15 cellular contexts compared by ENCODE assay signal in the genomic region with DNA sequence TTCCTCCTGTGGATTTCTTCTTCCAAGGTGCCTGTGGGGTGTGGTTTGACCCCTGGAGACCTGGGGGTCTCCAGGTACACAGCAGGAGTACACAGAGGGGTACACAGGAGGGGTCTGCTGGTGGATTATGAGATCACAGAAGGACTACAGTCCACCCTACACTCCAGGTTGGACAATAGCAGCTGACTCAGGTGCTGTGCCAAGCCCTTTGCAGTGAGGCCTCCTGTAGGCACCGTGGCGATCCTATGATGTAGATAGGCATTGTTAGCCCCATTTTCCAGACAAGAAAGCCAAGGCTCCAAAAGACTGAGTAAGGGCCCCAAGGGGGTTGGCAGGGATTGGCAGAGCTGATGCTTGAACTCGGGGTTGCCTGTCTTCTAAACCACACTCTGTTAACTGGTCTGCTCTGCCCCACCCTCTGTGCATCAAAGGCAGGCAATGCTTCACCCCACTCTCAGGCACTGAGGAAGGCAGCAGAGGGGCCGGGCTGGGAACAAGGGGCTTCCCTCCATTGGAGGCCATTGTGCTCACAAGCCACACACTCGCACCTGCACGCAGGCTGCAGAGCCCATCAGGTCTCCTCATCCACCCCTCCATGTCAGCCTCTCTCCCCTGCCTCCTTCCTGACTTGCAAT.
DNase-seq lines count a peak whose midpoint lies in the region; ATAC-seq and TF ChIP-seq lines count a peak whose summit lies in the region.
"Had no signal": no experiment of that assay in that cellular context is flagged by ENCODE, and none has a peak within 500 bp of the region (broad histone marks: within the 10 kb centered on the region; RNA-seq: fewer than 3 reads in every experiment).

No MANE protein-coding gene starts in this region.

- POLR2A ChIA-PET in A673 (lab: Charles Lee; ENCODE audit: low non-redundant PET): no interaction called here

- CTCF ChIA-PET in A673 (lab: Charles Lee): no interaction called here

- ATAC-seq in thoracic aorta (ENCODE audit: insufficient number of reproducible peaks, low FRiP score, low read depth): no peak
- ATAC-seq in GM18858 (IDR thresholded peaks at IDR 0.05; ENCODE audit: unreplicated experiment): no peak
- ATAC-seq in activated T-cell treated with anti-CD3 and anti-CD28 coated beads, Interleukin-2, amount 50 U/mL, for 72 hours (replicated peaks in 1 of 2): no peak
- ATAC-seq: activated CD8-positive, alpha-beta T cell treated with anti-CD3 and anti-CD28 coated beads for 36 hours; activated T-helper 17 cell treated with anti-CD3 and anti-CD28 coated beads, Interleukin-2, amount 50 U/mL, for 72 hours had no signal

- peaks cover 62% of the 10 kb centered on the region for H3K27me3 Mint-ChIP-seq in activated T-cell treated with anti-CD3 and anti-CD28 coated beads, Interleukin-2, amount 50 U/mL, for 72 hours (ENCODE audit: low read depth)

- no peaks in the 10 kb centered on the region for H3K9me3 ChIP-seq in muscle layer of colon (ENCODE audit: low read length)
- peaks cover 5% of the 10 kb centered on the region for H3K9me3 ChIP-seq in thoracic aorta
- peaks cover 6% of the 10 kb centered on the region for H3K9me3 ChIP-seq in A673 (ENCODE audit: low read depth, low read length, poor library complexity, severe bottlenecking)

- H3K36me3 ChIP-seq in muscle layer of colon (ENCODE audit: insufficient read depth, low read length) (no peaks in the 10 kb centered on the region), thoracic aorta (no peaks in the 10 kb centered on the region), A673 (ENCODE audit: insufficient read depth, low read length, poor library complexity, severe bottlenecking) (no peaks in the 10 kb centered on the region)
- H3K36me3 ChIP-seq: tibial nerve had no signal

- H3K27ac ChIP-seq in cingulate gyrus (ENCODE audit: low read depth, low read length): peak overlapping the region; percentile 98
- H3K27ac ChIP-seq in muscle layer of colon (ENCODE audit: low read depth, low read length): peak overlapping the region; percentile 10
- H3K27ac ChIP-seq in thoracic aorta: peak overlapping the region; percentile 75 to 82
- no peak overlapping the region for H3K27ac ChIP-seq in A673 (ENCODE audit: low read depth, low read length, poor library complexity, severe bottlenecking)

- DNase-seq in activated effector memory CD4-positive, alpha-beta T cell treated with anti-CD3 and anti-CD28 coated beads, Interleukin-2, amount 50 U/mL, for 16 hours: peak; percentile 51
- no peak for DNase-seq in activated effector memory CD4-positive, alpha-beta T cell treated with Interleukin-2 at 50 U/mL for 16 hours
- no peak for DNase-seq in thoracic aorta (ENCODE audit: low spot score)
- DNase-seq in A673 (ENCODE audit: low spot score): no peak
- no peak for DNase-seq in activated T-cell treated with anti-CD3 and anti-CD28 coated beads, Interleukin-2, amount 50 U/mL, for 72 hours
- DNase-seq: 8988T, HCEC 1CT, NCI-H2081, NCI-H526 had no signal

- peaks cover 22% of the 10 kb centered on the region for H3K4me1 Mint-ChIP-seq in activated T-cell treated with anti-CD3 and anti-CD28 coated beads, Interleukin-2, amount 50 U/mL, for 72 hours (ENCODE audit: low read depth)

- no peak overlapping the region for H3K27ac Mint-ChIP-seq in activated T-cell treated with anti-CD3 and anti-CD28 coated beads, Interleukin-2, amount 50 U/mL, for 72 hours
- H3K27ac Mint-ChIP-seq: activated CD8-positive, alpha-beta T cell treated with anti-CD3 and anti-CD28 coated beads for 36 hours; activated T-helper 17 cell treated with anti-CD3 and anti-CD28 coated beads, Interleukin-2, amount 50 U/mL, for 72 hours had no signal

- peaks cover 3 to 6% of the 10 kb centered on the region in 2 donors for H3K9me3 Mint-ChIP-seq in activated T-cell treated with anti-CD3 and anti-CD28 coated beads, Interleukin-2, amount 50 U/mL, for 72 hours

- intact Hi-C loops in A673 (cut with micrococcal nuclease; ENCODE audit: unreplicated experiment): no loop called here

- H3K27me3 ChIP-seq in muscle layer of colon (ENCODE audit: control insufficient read depth in 1 of 2, insufficient read depth in 2 of 2, low read length in 2 of 2): no peaks in the 10 kb centered on the region
- H3K27me3 ChIP-seq in thoracic aorta (replicated peaks; ENCODE audit: insufficient read depth): no peaks in the 10 kb centered on the region
- no peaks in the 10 kb centered on the region for H3K27me3 ChIP-seq in A673 (replicated peaks; ENCODE audit: insufficient read depth, low read depth, low read length, poor library complexity)
- H3K27me3 ChIP-seq: tibial nerve had no signal

- no peak overlapping the region for H3K9ac ChIP-seq in muscle layer of colon (ENCODE audit: low read length)

- no TSS peak for BruUV-seq in A673 (replicated peaks; lab: Mats Ljungman, UMichigan)

- H3K4me3 Mint-ChIP-seq in activated T-cell treated with anti-CD3 and anti-CD28 coated beads, Interleukin-2, amount 50 U/mL, for 72 hours: no peak overlapping the region
- H3K4me3 Mint-ChIP-seq: activated CD8-positive, alpha-beta T cell treated with anti-CD3 and anti-CD28 coated beads for 36 hours; activated T-helper 17 cell treated with anti-CD3 and anti-CD28 coated beads, Interleukin-2, amount 50 U/mL, for 72 hours had no signal

- TF ChIP-seq CTCF in thoracic aorta (IDR thresholded peaks at IDR 0.05): no peak
- TF ChIP-seq CTCF in A673 (conservative IDR thresholded peaks at IDR 0.05; ENCODE audit: low read depth, low read length): no peak

- peaks cover 34% of the 10 kb centered on the region for H3K4me1 ChIP-seq in muscle layer of colon (ENCODE audit: insufficient read depth, low read length)
- peaks cover 46 to 76% of the 10 kb centered on the region in 2 donors for H3K4me1 ChIP-seq in thoracic aorta (ENCODE audit: control insufficient read depth in 1 of 2, low read depth in 2 of 2)
- H3K4me1 ChIP-seq in A673 (ENCODE audit: insufficient read depth, low read length, poor library complexity, severe bottlenecking): peaks cover 4% of the 10 kb centered on the region

- peaks cover 3 to 6% of the 10 kb centered on the region in 2 donors for H3K36me3 Mint-ChIP-seq in activated T-cell treated with anti-CD3 and anti-CD28 coated beads, Interleukin-2, amount 50 U/mL, for 72 hours (ENCODE audit: insufficient read depth in 2 of 2)

- H3K4me3 ChIP-seq in muscle layer of colon (ENCODE audit: low read depth in 1 of 2, low read length in 2 of 2): no peak overlapping the region
- H3K4me3 ChIP-seq in thoracic aorta: no peak overlapping the region
- no peak overlapping the region for H3K4me3 ChIP-seq in A673 (ENCODE audit: low read depth, low read length, poor library complexity, severe bottlenecking)
- H3K4me3 ChIP-seq: tibial nerve had no signal
